28 cellular contexts compared by ENCODE assay signal in genomic region chr2:167957662-167958061, GRCh38.
DNase-seq lines count a peak whose midpoint lies in the region; ATAC-seq, FAIRE-seq and TF ChIP-seq lines count a peak whose summit lies in the region.
"Had no signal": no experiment of that assay in that cellular context is flagged by ENCODE, and none has a peak within 500 bp of the region (broad histone marks: within the 10 kb centered on the region; RNA-seq: fewer than 3 reads in every experiment).

No MANE protein-coding gene starts in this region.

- TF ChIP-seq RAD21 in K562 (CRISPR knock-in tag; conservative IDR thresholded peaks at IDR 0.05 in 1 of 2, IDR thresholded peaks at IDR 0.05 in 1 of 2) = no peak

- H3K9me3 ChIP-seq in K562 (replicated peaks; ENCODE audit: control insufficient read depth, insufficient read depth, low read depth, low read length) (no peaks in the 10 kb centered on the region), pancreas (no peaks in the 10 kb centered on the region)
- H3K9me3 ChIP-seq: BE2C had no signal

- BruUV-seq in K562 (replicated peaks; lab: Mats Ljungman, UMichigan) = no TSS peak

- no peaks in the 10 kb centered on the region for H3K79me2 ChIP-seq in K562 (ENCODE audit: control insufficient read depth, insufficient read depth, low read length)

- ATAC-seq in K562 = peak; percentile 14; the same call in 2 of the 3 replicates
- peak in 2 of 3 donors; percentile 54 to 84 for ATAC-seq in natural killer cell
- no peak for ATAC-seq in stimulated activated effector memory CD8-positive, alpha-beta T cell treated with anti-CD3 and anti-CD28 coated beads, Interleukin-12 subunit alpha, Interleukin-12 subunit beta, amount 100 ng/mL, for 72 hours
- ATAC-seq in WTC11 = no peak
- no peak for ATAC-seq in pancreas
- ATAC-seq: GM12878 had no signal

- POLR2A ChIA-PET in K562 (lab: Yijun Ruan, JAX) (interaction anchor here (0.7 to 6.8 kb wide), 3 partner anchors 9 to 16 kb away, joined by 3 to 66 read pairs (median 3); no protein-coding TSS in a partner anchor), WTC11 (lab: Charles Lee) (no interaction called here)

- H3K9me3 Mint-ChIP-seq in immature natural killer cell (no peaks in the 10 kb centered on the region), natural killer cell (no peaks in the 10 kb centered on the region), WTC11 (no peaks in the 10 kb centered on the region)
- no peaks in the 10 kb centered on the region for H3K9me3 Mint-ChIP-seq in stimulated activated effector memory CD8-positive, alpha-beta T cell treated with anti-CD3 and anti-CD28 coated beads, Interleukin-12 subunit alpha, Interleukin-12 subunit beta, amount 100 ng/mL, for 72 hours
- H3K9me3 Mint-ChIP-seq: CD4-positive, alpha-beta memory T cell; CD8-positive, alpha-beta memory T cell had no signal

- no peak overlapping the region for H3K4me3 Mint-ChIP-seq in immature natural killer cell
- H3K4me3 Mint-ChIP-seq in natural killer cell = no peak overlapping the region
- H3K4me3 Mint-ChIP-seq in stimulated activated effector memory CD8-positive, alpha-beta T cell treated with anti-CD3 and anti-CD28 coated beads, Interleukin-12 subunit alpha, Interleukin-12 subunit beta, amount 100 ng/mL, for 72 hours = no peak overlapping the region
- H3K4me3 Mint-ChIP-seq in WTC11 = no peak overlapping the region
- H3K4me3 Mint-ChIP-seq: CD14-positive monocyte; CD4-positive, alpha-beta memory T cell; CD4-positive, CD25-positive, alpha-beta regulatory T cell had no signal

- peaks cover 0 to 3% (median 2%) of the 10 kb centered on the region in 3 donors for H3K27me3 Mint-ChIP-seq in immature natural killer cell (ENCODE audit: low read depth in 3 of 3)
- no peaks in the 10 kb centered on the region for H3K27me3 Mint-ChIP-seq in natural killer cell (ENCODE audit: low read depth in 2 of 2)
- no peaks in the 10 kb centered on the region for H3K27me3 Mint-ChIP-seq in WTC11 (ENCODE audit: low read depth)
- H3K27me3 Mint-ChIP-seq: CD4-positive, alpha-beta memory T cell; CD4-positive, CD25-positive, alpha-beta regulatory T cell; CD8-positive, alpha-beta memory T cell had no signal

- WGBS in K562 (ENCODE audit: insufficient coverage, low coverage, missing lambda C conversion rate) = 46% methylated on average over 2 of the region's 2 CpGs
- 98% methylated on average over 2 of the region's 2 CpGs for WGBS in pancreas, 2 donors

- DNase-seq in K562 (ENCODE audit: extremely low read depth in 1 of 4, low spot score in 3 of 4) (peak in 1 of 4 experiments; percentile 20), immature natural killer cell (no peak), natural killer cell (no peak), WTC11 (ENCODE audit: low spot score) (no peak), pancreas (no peak), NCI-H2196 treated with DMSO at 0.1 percent for 48 hours (lab: John Stamatoyannopoulos, UW; ENCODE audit: unreplicated experiment) (no peak), nucleus accumbens (lab: John Stamatoyannopoulos, UW) (no peak)
- DNase-seq in stimulated activated effector memory CD8-positive, alpha-beta T cell treated with anti-CD3 and anti-CD28 coated beads, Interleukin-12 subunit alpha, Interleukin-12 subunit beta, amount 100 ng/mL, for 72 hours (ENCODE audit: low spot score in 2 of 2) = no peak
- DNase-seq: 8988T; ACHN; BE2C; C1 segment of cervical spinal cord; CD4-positive, alpha-beta memory T cell; CD4-positive, CD25-positive, alpha-beta regulatory T cell; CD8-positive, alpha-beta memory T cell; COR-L47; DMS 273 treated with DMSO at 0.1 percent for 48 hours; DMS153; DMS53; DMS79; DND-41; EL; GDM1 had no signal

- in situ Hi-C loops in K562 (cut with MboI) = no loop called here

- TF ChIP-seq POLR2A in K562 (conservative IDR thresholded peaks at IDR 0.05) = no peak

- H3K4me1 ChIP-seq in K562 (replicated peaks in 1 of 2; ENCODE audit: control insufficient read depth in 2 of 2, insufficient read depth in 2 of 2, low read length in 2 of 2) (peaks cover 4 to 41% of the 10 kb centered on the region in 2 experiments; a peak in 4 of 5 replicates), pancreas (no peaks in the 10 kb centered on the region)
- H3K4me1 ChIP-seq: BE2C had no signal

- CTCF ChIA-PET in K562 (lab: Yijun Ruan, JAX; ENCODE audit: low intra/inter-chr PET ratio) (no interaction called here), WTC11 (lab: Charles Lee) (no interaction called here)

- no peaks in the 10 kb centered on the region; a peak in 1 of 5 replicates for H3K27me3 ChIP-seq in K562 (ENCODE audit: control insufficient read depth in 2 of 2, insufficient read depth in 2 of 2, low read length in 2 of 2)
- H3K27me3 ChIP-seq in pancreas = no peaks in the 10 kb centered on the region
- H3K27me3 ChIP-seq: BE2C, BLaER1 had no signal

- peak overlapping the region; percentile 72 for H2AFZ ChIP-seq in K562 (ENCODE audit: low read depth, low read length)

- H4K20me1 ChIP-seq in K562 (replicated peaks; ENCODE audit: control insufficient read depth, insufficient read depth, low read length) = no peaks in the 10 kb centered on the region
- H4K20me1 ChIP-seq: BLaER1 had no signal

- no peak overlapping the region; a peak in 1 of 4 replicates for H3K9ac ChIP-seq in K562 (ENCODE audit: insufficient read depth in 1 of 2, low read depth in 2 of 2, low read length in 2 of 2)
- H3K9ac ChIP-seq: BLaER1 had no signal

- H3K4me3 ChIP-seq in K562 (no peak overlapping the region), pancreas (no peak overlapping the region)
- H3K4me3 ChIP-seq: BLaER1, GM12878 had no signal

- TF ChIP-seq CTCF in K562 (IDR thresholded peaks at IDR 0.05 in 2 of 3, conservative IDR thresholded peaks at IDR 0.05 in 1 of 3; ENCODE audit: insufficient read depth in 2 of 3, low read depth in 1 of 3, low read length in 3 of 3) (no peak), natural killer cell (IDR thresholded peaks at IDR 0.05) (no peak), WTC11 (IDR thresholded peaks at IDR 0.05) (no peak), pancreas (IDR thresholded peaks at IDR 0.05) (no peak)

- H3K27ac Mint-ChIP-seq in immature natural killer cell = peak overlapping the region in 5 of 6 donors; percentile 1 to 54 (median 37)
- H3K27ac Mint-ChIP-seq in natural killer cell = peak overlapping the region; percentile 2 to 12
- H3K27ac Mint-ChIP-seq in stimulated activated effector memory CD8-positive, alpha-beta T cell treated with anti-CD3 and anti-CD28 coated beads, Interleukin-12 subunit alpha, Interleukin-12 subunit beta, amount 100 ng/mL, for 72 hours = peak overlapping the region; percentile 1
- no peak overlapping the region for H3K27ac Mint-ChIP-seq in WTC11
- H3K27ac Mint-ChIP-seq: CD4-positive, CD25-positive, alpha-beta regulatory T cell had no signal

- FAIRE-seq in K562 (lab: Jason Lieb, UNC) (no peak), pancreas (lab: Jason Lieb, UNC) (no peak)
- FAIRE-seq: GM12878, GM12892, GM18507 had no signal

- H3K4me1 Mint-ChIP-seq in immature natural killer cell (peaks cover 14 to 23% of the 10 kb centered on the region in 2 donors), natural killer cell (peaks cover 12 to 27% of the 10 kb centered on the region in 2 donors), WTC11 (peaks cover 23% of the 10 kb centered on the region)
- no peaks in the 10 kb centered on the region for H3K4me1 Mint-ChIP-seq in stimulated activated effector memory CD8-positive, alpha-beta T cell treated with anti-CD3 and anti-CD28 coated beads, Interleukin-12 subunit alpha, Interleukin-12 subunit beta, amount 100 ng/mL, for 72 hours
- H3K4me1 Mint-ChIP-seq: CD8-positive, alpha-beta memory T cell had no signal

- H3K36me3 Mint-ChIP-seq in immature natural killer cell (peaks cover 13 to 22% (median 16%) of the 10 kb centered on the region in 3 donors), natural killer cell (no peaks in the 10 kb centered on the region), WTC11 (no peaks in the 10 kb centered on the region)
- H3K36me3 Mint-ChIP-seq in stimulated activated effector memory CD8-positive, alpha-beta T cell treated with anti-CD3 and anti-CD28 coated beads, Interleukin-12 subunit alpha, Interleukin-12 subunit beta, amount 100 ng/mL, for 72 hours = no peaks in the 10 kb centered on the region

- no peak overlapping the region for H3K27ac ChIP-seq in K562 (ENCODE audit: extremely low read depth, low read depth, low read length)
- no peak overlapping the region for H3K27ac ChIP-seq in pancreas
- H3K27ac ChIP-seq: BLaER1 had no signal

- no peak for TF ChIP-seq EP300 in K562 (IDR thresholded peaks at IDR 0.05; ENCODE audit: low read length)

- H3K9me1 ChIP-seq in K562 (ENCODE audit: control insufficient read depth, insufficient read depth, low read length) = no peaks in the 10 kb centered on the region

- no peaks in the 10 kb centered on the region for H3K36me3 ChIP-seq in K562 (ENCODE audit: control insufficient read depth, insufficient read depth, low read length)
- no peaks in the 10 kb centered on the region for H3K36me3 ChIP-seq in pancreas
- H3K36me3 ChIP-seq: BE2C had no signal

- H3K4me2 ChIP-seq in K562 (ENCODE audit: insufficient read depth, low read length) = 0 out of 2 replicates have a peak overlapping the region, but pooled peaks have one; percentile 29
- H3K4me2 ChIP-seq: BLaER1 had no signal

- intact Hi-C loops in K562 (cut with micrococcal nuclease) (no loop called here), natural killer cell (cut with micrococcal nuclease) (no loop called here), pancreas (cut with DNase I) (no loop called here)

TF ChIP-seq in K562, 482 proteins besides CTCF, POLR2A, EP300 and RAD21 (continues in another document):
- TF ChIP-seq HMBOX1 (IDR thresholded peaks at IDR 0.05) (no peak), GABPA (tag; conservative IDR thresholded peaks at IDR 0.05; ENCODE audit: low read depth) (no peak)

TF ChIP-seq in WTC11, 78 proteins besides CTCF, POLR2A, EP300 and RAD21 (continues in another document):
- TF ChIP-seq ATF1 (CRISPR knock-in tag; IDR thresholded peaks at IDR 0.05) (no peak), MLX (CRISPR knock-in tag; IDR thresholded peaks at IDR 0.05) (no peak), E2F5 (CRISPR knock-in tag; IDR thresholded peaks at IDR 0.05) (no peak)

Comparison
In these comparisons a context has a peak if more than half of its experiments do, and no peak if none do; other contexts are left out.
1. ATAC-seq: peak in K562 (single experiment) and natural killer cell (2 of 3); none in stimulated activated effector memory CD8-positive, alpha-beta T cell treated with anti-CD3 and anti-CD28 coated beads, Interleukin-12 subunit alpha, Interleukin-12 subunit beta, amount 100 ng/mL, for 72 hours (single experiment), WTC11 (single experiment) and pancreas (0 of 4).